In genomic region chr11:33182246-33182878, GRCh38 we compare ENCODE assay signal across 20 cellular contexts. TPM values are rescaled to one million over a fixed set of nuclear protein-coding genes. Genes with fewer than 3 reads are reported as not detected.
A peak's percentile ranks its signal among the peaks of the same experiment; 100 is the strongest.
DNase-seq lines count a peak whose midpoint lies in the region; ATAC-seq, FAIRE-seq and TF ChIP-seq lines count a peak whose summit lies in the region.
"Had no signal": no experiment of that assay in that cellular context is flagged by ENCODE, and none has a peak within 500 bp of the region (broad histone marks: within the 10 kb centered on the region; RNA-seq: fewer than 3 reads in every experiment).

No MANE protein-coding gene starts in this region.

- H4K20me1 ChIP-seq in HepG2 (ENCODE audit: insufficient read depth, low read length), result no peaks in the 10 kb centered on the region

- no peak for TF ChIP-seq RAD21 in HepG2 (CRISPR knock-in tag; IDR thresholded peaks at IDR 0.05)

- no peaks in the 10 kb centered on the region for H3K79me2 ChIP-seq in HepG2 (ENCODE audit: insufficient read depth, low read length)

- in situ Hi-C loops in HepG2 (cut with HindIII; ENCODE audit: extremely low pct_ligation_motif_present, low pct_unique_long_range_greater_than_20kb), result no loop called here

- peak; percentile 72 for ATAC-seq in HepG2
- no peak for ATAC-seq in right lobe of liver
- ATAC-seq in HG03139 (IDR thresholded peaks at IDR 0.05; ENCODE audit: unreplicated experiment), result no peak
- ATAC-seq: PC-3 had no signal

- H3K4me3 ChIP-seq in HepG2 (replicated peaks in 1 of 3; ENCODE audit: insufficient read depth in 1 of 3, low read depth in 2 of 3, low read length in 3 of 3), result no peak overlapping the region
- H3K4me3 ChIP-seq in right lobe of liver, result no peak overlapping the region
- no peak overlapping the region for H3K4me3 ChIP-seq in SJCRH30

- no peaks in the 10 kb centered on the region for H3K9me3 ChIP-seq in HepG2 (ENCODE audit: low read length)
- no peaks in the 10 kb centered on the region for H3K9me3 ChIP-seq in right lobe of liver
- H3K9me3 ChIP-seq in SJCRH30 (replicated peaks), result no peaks in the 10 kb centered on the region

- no TSS peak for BruUV-seq in HepG2 (replicated peaks; lab: Mats Ljungman, UMichigan)

- no peak overlapping the region for H3K9ac ChIP-seq in HepG2 (ENCODE audit: insufficient read depth, low read depth, low read length)

- TF ChIP-seq CTCF in HepG2 (CRISPR knock-in tag; IDR thresholded peaks at IDR 0.05) (no peak), right lobe of liver (IDR thresholded peaks at IDR 0.05) (no peak), GM20000 (IDR thresholded peaks at IDR 0.05; ENCODE audit: extremely low read depth, missing control alignments) (no peak)

- no peak overlapping the region for H3K27ac ChIP-seq in HepG2 (ENCODE audit: extremely low read length, insufficient read depth, low read length)
- no peak overlapping the region for H3K27ac ChIP-seq in right lobe of liver
- peak overlapping the region; percentile 11; the same call in 1 of the 2 replicates for H3K27ac ChIP-seq in SJCRH30

- intact Hi-C loops in HepG2 (cut with micrococcal nuclease; ENCODE audit: unreplicated experiment) (no loop called here), right lobe of liver (cut with DNase I) (no loop called here)

- H3K27me3 ChIP-seq in HepG2 (ENCODE audit: control insufficient read depth in 1 of 2, insufficient read depth in 2 of 2, low read length in 2 of 2) (no peaks in the 10 kb centered on the region), right lobe of liver (no peaks in the 10 kb centered on the region), SJCRH30 (no peaks in the 10 kb centered on the region)

- no peak overlapping the region for H2AFZ ChIP-seq in HepG2 (ENCODE audit: low read length)

- 0% methylated on average over 3 of the region's 3 CpGs for WGBS in HepG2 (ENCODE audit: low lambda C conversion rate)
- WGBS in right lobe of liver (ENCODE audit: insufficient coverage, low coverage, low lambda C conversion rate, missing lambda C conversion rate), result 19% methylated on average over 2 of the region's 3 CpGs

- no peak for FAIRE-seq in HepG2 (lab: Jason Lieb, UNC)
- FAIRE-seq: G401.6, H54, HTR-8/SVneo had no signal

- CTCF ChIA-PET in HepG2 (lab: Yijun Ruan, JAX; ENCODE audit: low intra/inter-chr PET ratio, low total read pairs), result no interaction called here

- no peaks in the 10 kb centered on the region for H3K36me3 ChIP-seq in HepG2 (replicated peaks in 1 of 2; ENCODE audit: control insufficient read depth in 1 of 2, insufficient read depth in 2 of 2, low read length in 2 of 2)
- H3K36me3 ChIP-seq in right lobe of liver, result no peaks in the 10 kb centered on the region
- no peaks in the 10 kb centered on the region for H3K36me3 ChIP-seq in SJCRH30

- TF ChIP-seq POLR2A in HepG2 (IDR thresholded peaks at IDR 0.05; ENCODE audit: insufficient read depth in 1 of 2, low read depth in 2 of 2, low read length in 2 of 2) (no peak), right lobe of liver (IDR thresholded peaks at IDR 0.05) (no peak)

- TF ChIP-seq EP300 in HepG2 (IDR thresholded peaks at IDR 0.05; ENCODE audit: low read depth in 2 of 2, low read length in 2 of 2), result peak in 1 of 2 experiments; percentile 57; a peak in 1 of 4 replicates
- TF ChIP-seq EP300 in HepG2 (CRISPR knock-in tag; IDR thresholded peaks at IDR 0.05; ENCODE audit: borderline replicate concordance), result no peak

- H3K4me1 ChIP-seq in HepG2 (ENCODE audit: insufficient read depth, low read length) (peaks cover 23% of the 10 kb centered on the region), right lobe of liver (no peaks in the 10 kb centered on the region), SJCRH30 (peaks cover 35% of the 10 kb centered on the region)

- peak; percentile 15 for DNase-seq in HepG2 (ENCODE audit: low spot score)
- no peak for DNase-seq in right lobe of liver
- peak; percentile 50 to 73 for DNase-seq in SJCRH30
- peak; percentile 65 for DNase-seq in mucosa of gallbladder (ENCODE audit: low spot score)
- no peak for DNase-seq in stimulated activated CD4-positive, alpha-beta T cell treated with anti-CD3 and anti-CD28 coated beads, Interleukin-15, amount 100 ng/mL, for 24 hours
- DNase-seq in GM20000 (ENCODE audit: low spot score), result no peak
- no peak for DNase-seq in HPDE6-E6E7 (ENCODE audit: extremely low spot score)
- DNase-seq: ACHN; C1 segment of cervical spinal cord; CD8-positive, alpha-beta memory T cell; NCI-H1092 treated with DMSO at 0.1 percent for 48 hours; NCI-H1694 treated with DMSO at 0.1 percent for 48 hours; NCI-H82; PC-3; RPMI8226; SHP77 treated with DMSO at 0.1 percent for 48 hours had no signal

- POLR2A ChIA-PET in HepG2 (lab: Yijun Ruan, JAX), result no interaction called here

- peak overlapping the region; percentile 30; the same call in 1 of the 2 replicates for H3K4me2 ChIP-seq in HepG2 (ENCODE audit: low read depth, low read length)

TF ChIP-seq in HepG2, 621 proteins besides CTCF, POLR2A, EP300 and RAD21 (continues in another document):
- TF ChIP-seq SALL1 (CRISPR knock-in tag; IDR thresholded peaks at IDR 0.05) (peak; percentile 47), YY1 (IDR thresholded peaks at IDR 0.05; ENCODE audit: insufficient read depth, insufficient replicate concordance, low read depth, low read length) (no peak), ZNF749 (CRISPR knock-in tag; IDR thresholded peaks at IDR 0.05; ENCODE audit: borderline replicate concordance) (no peak), TFAP4 (IDR thresholded peaks at IDR 0.05; ENCODE audit: borderline replicate concordance, low read depth) (0 out of 2 replicates have a peak, but pooled peaks have one; percentile 20), ZSCAN21 (CRISPR knock-in tag; IDR thresholded peaks at IDR 0.05; ENCODE audit: borderline replicate concordance) (no peak), NFIC (IDR thresholded peaks at IDR 0.05; ENCODE audit: low read length) (peak; percentile 68), TMF1 (CRISPR knock-in tag; IDR thresholded peaks at IDR 0.05; ENCODE audit: low read depth) (no peak), MAX (IDR thresholded peaks at IDR 0.05) (peak; percentile 39; the same call in 1 of the 2 replicates), MYC (CRISPR knock-in tag; IDR thresholded peaks at IDR 0.05; ENCODE audit: borderline replicate concordance) (no peak), ZNF275 (CRISPR knock-in tag; IDR thresholded peaks at IDR 0.05; ENCODE audit: borderline replicate concordance) (no peak), KAT8 (CRISPR knock-in tag; IDR thresholded peaks at IDR 0.05) (no peak)

RNA-seq across cellular contexts. Expression of gene CSTF3, which starts 21.1 kb away (rescaled TPM):
- total RNA-seq in HepG2 (2016; rRNA removed; fragmentation: Illumina TruSeq; extraction: Trizol) (43.6 and 53.0 TPM in 2 replicates), right lobe of liver (10 to 100 TPM; 11.5 to 14.0 (median 12.0) TPM), mucosa of gallbladder (21.4 TPM)
- total RNA-seq in HepG2 (2016; cell fraction: cytosol; rRNA removed; fragmentation: Illumina TruSeq; extraction: Trizol; ENCODE audit: low read depth), result 7.4 and 8.8 TPM in 2 replicates
- total RNA-seq in HepG2 (2016; cell fraction: insoluble cytoplasmic fraction; rRNA removed; fragmentation: Illumina TruSeq; extraction: Trizol), result 43.7 and 51.2 TPM in 2 replicates
- total RNA-seq in HepG2 (2016; cell fraction: membrane; rRNA removed; fragmentation: Illumina TruSeq; extraction: Trizol), result 10.1 and 11.1 TPM in 2 replicates
- total RNA-seq in HepG2 (2016; cell fraction: nucleus; rRNA removed; fragmentation: Illumina TruSeq; extraction: Trizol), result 71.1 and 72.8 TPM in 2 replicates
- 16.8 and 21.5 TPM in 2 replicates for polyA plus RNA-seq in HepG2 (2011; rRNA removed)
- 8.6 and 13.6 TPM in 2 replicates for polyA plus RNA-seq in HepG2 (2011; cell fraction: cytosol; rRNA removed)
- polyA plus RNA-seq in HepG2 (2011; cell fraction: nucleus; rRNA removed), result 17.7 and 23.0 TPM in 2 replicates
- 27.3 and 36.2 TPM in 2 replicates for polyA plus RNA-seq in HepG2 (2012)
- polyA plus RNA-seq in HepG2 (2016; cell fraction: cytosol; fragmentation: Illumina TruSeq; extraction: Trizol; ENCODE audit: low read depth), result 3.0 and 3.5 TPM in 2 replicates
- 49.9 and 56.7 TPM in 2 replicates for polyA plus RNA-seq in HepG2 (2016; cell fraction: insoluble cytoplasmic fraction; fragmentation: Illumina TruSeq; extraction: Trizol; ENCODE audit: low read depth)
- 6.4 and 6.9 TPM in 2 replicates for polyA plus RNA-seq in HepG2 (2016; cell fraction: membrane; fragmentation: Illumina TruSeq; extraction: Trizol; ENCODE audit: low read depth)
- polyA plus RNA-seq in HepG2 (2016; cell fraction: nucleus; fragmentation: Illumina TruSeq; extraction: Trizol; ENCODE audit: insufficient read depth, low read depth), result 52.1 and 58.8 TPM in 2 replicates
- 33.2 and 45.3 TPM in 2 replicates for polyA minus RNA-seq in HepG2 (2011; rRNA and poly(A)+ RNA removed; ENCODE audit: low replicate concordance)
- 12.4 and 13.6 TPM in 2 replicates for polyA minus RNA-seq in HepG2 (2011; cell fraction: cytosol; rRNA and poly(A)+ RNA removed)
- 158 and 171 TPM in 2 replicates for polyA minus RNA-seq in HepG2 (2011; cell fraction: nucleus; rRNA and poly(A)+ RNA removed)
- 42.7 and 56.1 TPM in 2 replicates for total RNA-seq in SJCRH30 (2014; rRNA removed; shearing (Covaris generic))

Comparison
In these comparisons a context has a peak if more than half of its experiments do, and no peak if none do; other contexts are left out.
1. DNase-seq: peak in HepG2 (single experiment), SJCRH30 (2 of 2) and mucosa of gallbladder (single experiment); none in right lobe of liver (0 of 3), stimulated activated CD4-positive, alpha-beta T cell treated with anti-CD3 and anti-CD28 coated beads, Interleukin-15, amount 100 ng/mL, for 24 hours (single experiment), GM20000 (single experiment) and HPDE6-E6E7 (single experiment).